In genomic region chr7:39896840-39897239, GRCh38 we compare ENCODE assay signal across 20 cellular contexts. TPM values are rescaled to one million over a fixed set of nuclear protein-coding genes. Genes with fewer than 3 reads are reported as not detected.
A peak's percentile ranks its signal among the peaks of the same experiment; 100 is the strongest.
DNase-seq lines count a peak whose midpoint lies in the region; ATAC-seq, FAIRE-seq and TF ChIP-seq lines count a peak whose summit lies in the region.
"Had no signal": no experiment of that assay in that cellular context is flagged by ENCODE, and none has a peak within 500 bp of the region (broad histone marks: within the 10 kb centered on the region; RNA-seq: fewer than 3 reads in every experiment).

No MANE protein-coding gene starts in this region.

- in situ Hi-C loops in GM23248 (cut with MboI): loop anchor here (10.0 kb wide), 1 partner anchor 158 kb away; no protein-coding TSS in a partner anchor

- H3K27ac ChIP-seq in A549 (no peak overlapping the region), GM23248 (no peak overlapping the region), WERI-Rb-1 (no peak overlapping the region), mesendoderm (ENCODE audit: low read depth, low read length) (no peak overlapping the region)
- H3K27ac ChIP-seq: KMS-11, neutrophil, sigmoid colon had no signal

- no peak overlapping the region for H2BK15ac ChIP-seq in mesendoderm (replicated peaks; ENCODE audit: low read depth)

- no peak for TF ChIP-seq CTCF in A549 (IDR thresholded peaks at IDR 0.05)
- no peak for TF ChIP-seq CTCF in WERI-Rb-1 (IDR thresholded peaks at IDR 0.05; ENCODE audit: low read depth, low read length)
- TF ChIP-seq CTCF in nephron progenitor cell (IDR thresholded peaks at IDR 0.05): no peak
- TF ChIP-seq CTCF in foreskin fibroblast (IDR thresholded peaks at IDR 0.05; ENCODE audit: low read depth, low read length): no peak

- H3K9ac ChIP-seq in GM23248 (no peak overlapping the region), mesendoderm (ENCODE audit: low read length) (no peak overlapping the region)
- H3K9ac ChIP-seq: KMS-11 had no signal

- H3K23ac ChIP-seq in mesendoderm (ENCODE audit: low read length): no peak overlapping the region

- peaks cover 37% of the 10 kb centered on the region for H3K27me3 ChIP-seq in GM23248 (replicated peaks; ENCODE audit: insufficient read depth)
- H3K27me3 ChIP-seq in WERI-Rb-1 (ENCODE audit: insufficient read depth, low read depth, severe bottlenecking): no peaks in the 10 kb centered on the region
- no peaks in the 10 kb centered on the region for H3K27me3 ChIP-seq in mesendoderm (ENCODE audit: insufficient read depth, low read length, poor library complexity)
- H3K27me3 ChIP-seq: sigmoid colon had no signal

- CTCF ChIA-PET in A549 (lab: Yijun Ruan, JAX): interaction anchor here (0.5 to 10.8 kb wide), 26 partner anchors 10 to 317 kb away, joined by 3 to 107 read pairs (median 8); partner anchors contain the start of gene MPLKIP

- H3K36me3 Mint-ChIP-seq in nephron progenitor cell (ENCODE audit: low read depth): no peaks in the 10 kb centered on the region

- no peaks in the 10 kb centered on the region for H3K79me1 ChIP-seq in mesendoderm (ENCODE audit: low read length)

- H3K18ac ChIP-seq in mesendoderm (ENCODE audit: low read length): no peak overlapping the region

- POLR2A ChIA-PET in A549 (lab: Yijun Ruan, JAX): interaction anchor here (1.0 to 1.3 kb wide), 2 partner anchors 53 to 238 kb away, joined by 3 to 6 read pairs; partner anchors contain the start of genes CDK13, MPLKIP and SUGCT

- H3K27me3 Mint-ChIP-seq in nephron progenitor cell (ENCODE audit: low read depth, poor library complexity): peaks cover 16% of the 10 kb centered on the region
- H3K27me3 Mint-ChIP-seq: progenitor cell of endocrine pancreas had no signal

- H3K36me3 ChIP-seq in GM23248 (ENCODE audit: low read depth) (no peaks in the 10 kb centered on the region), WERI-Rb-1 (no peaks in the 10 kb centered on the region), mesendoderm (ENCODE audit: control insufficient read depth, insufficient read depth, low read length) (no peaks in the 10 kb centered on the region)
- H3K36me3 ChIP-seq: neutrophil, sigmoid colon had no signal

- H3F3A ChIP-seq in GM23248 (ENCODE audit: insufficient read depth): no peaks in the 10 kb centered on the region

- no peak overlapping the region for H4K5ac ChIP-seq in mesendoderm (ENCODE audit: low read length)

- H3K9me3 ChIP-seq in A549: no peaks in the 10 kb centered on the region
- H3K9me3 ChIP-seq in GM23248 (ENCODE audit: low read depth): no peaks in the 10 kb centered on the region
- H3K9me3 ChIP-seq in WERI-Rb-1 (ENCODE audit: severe bottlenecking): no peaks in the 10 kb centered on the region
- H3K9me3 ChIP-seq: neutrophil, sigmoid colon had no signal

- no peaks in the 10 kb centered on the region for H3K9me3 Mint-ChIP-seq in nephron progenitor cell
- H3K9me3 Mint-ChIP-seq: activated T-helper 1 cell treated with anti-CD3 and anti-CD28 coated beads, Interleukin-12 subunit alpha, Interleukin-12 subunit beta, Interleukin-2, Interleukin-4 antibody, amounts not matched to agents 30 ng/mL and 10 ng/mL and 1 ng/mL, durations not matched to agents 14 hours and 24 hours and 36 hours; effector memory CD8-positive, alpha-beta T cell had no signal

- H3K4me1 Mint-ChIP-seq in nephron progenitor cell: peaks cover 9% of the 10 kb centered on the region

- DNase-seq in A549 (ENCODE audit: low read depth in 1 of 2, low spot score in 1 of 2) (no peak), GM23248 (no peak), WERI-Rb-1 (no peak), nephron progenitor cell (no peak), NCI-H82 treated with DMSO at 0.1 percent for 48 hours (lab: John Stamatoyannopoulos, UW; ENCODE audit: unreplicated experiment) (no peak), mesendoderm (no peak), foreskin fibroblast (no peak)
- DNase-seq in activated CD4-positive, alpha-beta T cell treated with anti-CD3 and anti-CD28 coated beads for 4 hours: no peak
- DNase-seq: cortex of kidney; kidney; MM.1S; NCI-H187 treated with DMSO at 0.1 percent for 48 hours; stimulated activated CD4-positive, alpha-beta T cell treated with anti-CD3 and anti-CD28 coated beads, Interleukin-4, amount 100 ng/mL, for 1 hour had no signal

- peak in 1 of 2 experiments; percentile 22; a peak in 1 of 6 replicates for ATAC-seq in A549
- ATAC-seq: effector memory CD8-positive, alpha-beta T cell had no signal

- H2BK120ac ChIP-seq in mesendoderm (ENCODE audit: low read depth, low read length): no peak overlapping the region

- no peak for FAIRE-seq in A549 (lab: Jason Lieb, UNC)
- FAIRE-seq: GM12891 had no signal

- TF ChIP-seq EP300 in A549 (IDR thresholded peaks at IDR 0.05): no peak

- no peak for TF ChIP-seq RAD21 in A549 (conservative IDR thresholded peaks at IDR 0.05 in 1 of 2, IDR thresholded peaks at IDR 0.05 in 1 of 2)

- H3K4me3 Mint-ChIP-seq in nephron progenitor cell: peak overlapping the region; percentile 29
- H3K4me3 Mint-ChIP-seq: activated T-helper 1 cell treated with anti-CD3 and anti-CD28 coated beads, Interleukin-12 subunit alpha, Interleukin-12 subunit beta, Interleukin-2, Interleukin-4 antibody, amounts not matched to agents 30 ng/mL and 10 ng/mL and 1 ng/mL, durations not matched to agents 14 hours and 24 hours and 36 hours had no signal

- no peak overlapping the region for H3K4ac ChIP-seq in mesendoderm (ENCODE audit: low read depth, low read length)

- peak overlapping the region; percentile 57; the same call in 1 of the 2 replicates for H2AFZ ChIP-seq in GM23248

- H4K20me1 ChIP-seq in GM23248 (ENCODE audit: insufficient read depth): no peaks in the 10 kb centered on the region

- H3K27ac Mint-ChIP-seq in nephron progenitor cell: no peak overlapping the region
- H3K27ac Mint-ChIP-seq: activated T-helper 1 cell treated with anti-CD3 and anti-CD28 coated beads, Interleukin-12 subunit alpha, Interleukin-12 subunit beta, Interleukin-2, Interleukin-4 antibody, amounts not matched to agents 30 ng/mL and 10 ng/mL and 1 ng/mL, durations not matched to agents 14 hours and 24 hours and 36 hours; effector memory CD8-positive, alpha-beta T cell; progenitor cell of endocrine pancreas had no signal

- no peak overlapping the region for H2AK5ac ChIP-seq in mesendoderm (ENCODE audit: low read length)

- H3K4me2 ChIP-seq in A549: peak overlapping the region; percentile 74
- H3K4me2 ChIP-seq in GM23248 (ENCODE audit: unreplicated experiment): no peak overlapping the region
- no peak overlapping the region for H3K4me2 ChIP-seq in mesendoderm (ENCODE audit: low read length)
- H3K4me2 ChIP-seq: KMS-11 had no signal

- H3K4me3 ChIP-seq in A549: 0 out of 3 replicates have a peak overlapping the region, but pooled peaks have one; percentile 26
- no peak overlapping the region for H3K4me3 ChIP-seq in GM23248
- H3K4me3 ChIP-seq in WERI-Rb-1 (ENCODE audit: low read depth, low read length): peak overlapping the region; percentile 30; the same call in 1 of the 2 replicates
- no peak overlapping the region for H3K4me3 ChIP-seq in mesendoderm (ENCODE audit: low read length)
- no peak overlapping the region for H3K4me3 ChIP-seq in foreskin fibroblast (ENCODE audit: low read depth in 1 of 2, low read length in 2 of 2)
- H3K4me3 ChIP-seq: sigmoid colon had no signal

- no peak overlapping the region for H2BK5ac ChIP-seq in mesendoderm (ENCODE audit: low read length)

- no peak for TF ChIP-seq POLR2A in A549 (IDR thresholded peaks at IDR 0.05; ENCODE audit: low read length)

- H4K8ac ChIP-seq in mesendoderm (ENCODE audit: low read depth, low read length): no peak overlapping the region

- H3K4me1 ChIP-seq in A549 (peaks cover 3% of the 10 kb centered on the region; the same call in 1 of the 3 replicates), GM23248 (ENCODE audit: insufficient read depth) (no peaks in the 10 kb centered on the region), mesendoderm (ENCODE audit: control insufficient read depth, low read depth, low read length) (no peaks in the 10 kb centered on the region)
- H3K4me1 ChIP-seq: sigmoid colon had no signal

- H3K9me2 ChIP-seq in GM23248 (ENCODE audit: insufficient read depth): no peaks in the 10 kb centered on the region

- 54% methylated on average over 9 of the region's 9 CpGs for WGBS in A549 (ENCODE audit: missing lambda C conversion rate)
- 76 to 81% methylated on average over 9 of the region's 9 CpGs for WGBS in GM23248 (ENCODE audit: low coverage in 1 of 2, low lambda C conversion rate in 2 of 2, missing lambda C conversion rate in 2 of 2), 2 experiments
- no CpG with 5 or more reads among the region's 9 CpGs for WGBS in mesendoderm (ENCODE audit: extremely low coverage, insufficient coverage, low lambda C conversion rate)

- H3K79me2 ChIP-seq in GM23248 (ENCODE audit: insufficient read depth) (no peaks in the 10 kb centered on the region), mesendoderm (ENCODE audit: control insufficient read depth, insufficient read depth, low read length) (no peaks in the 10 kb centered on the region)

- H3K56ac ChIP-seq in mesendoderm (ENCODE audit: low read length): no peak overlapping the region

TF ChIP-seq in A549, 52 proteins besides CTCF, POLR2A, EP300 and RAD21 (continues in another document):
- TF ChIP-seq USF2 (IDR thresholded peaks at IDR 0.05) (no peak), MAX (IDR thresholded peaks at IDR 0.05) (no peak)

RNA-seq across cellular contexts. Expression of gene CDK13, which starts 53.2 kb away (rescaled TPM):
- polyA plus RNA-seq in A549 (2011; rRNA removed) (39.6 and 46.5 TPM in 2 replicates), A549 (2017; fragmentation: RNase III; extraction: RNeasy Plus Mini Kit Qiagen cat#74134 plus additional on column Dnase treatment) (17.7 to 18.2 TPM (median 17.9 TPM) in 3 replicates), GM23248 (2016; fragmentation: Nextera tagmentation; extraction: Ambion mirVana) (11.0 and 13.3 TPM in 2 replicates)
- 9.4 and 11.0 TPM in 2 replicates for polyA plus RNA-seq in A549 (2012; cell fraction: cytosol; rRNA removed)
- 16.7 and 16.9 TPM in 2 replicates for polyA plus RNA-seq in A549 (2012; cell fraction: nucleus; rRNA removed)
- polyA minus RNA-seq in A549 (2011; rRNA and poly(A)+ RNA removed): 47.5 and 61.1 TPM in 2 replicates
- total RNA-seq in GM23248 (2014; rRNA removed; shearing (Covaris generic)): 41.4 and 52.9 TPM in 2 replicates
- 24.9 TPM for polyA plus RNA-seq in mesendoderm (2013, experiment 1 of 2)
- polyA plus RNA-seq in mesendoderm (2013, experiment 2 of 2): 24.3 TPM

Comparison
In these comparisons a context has a peak if more than half of its experiments do, and no peak if none do; other contexts are left out.
1. H3K4me3 ChIP-seq: peak in A549 (single experiment) and WERI-Rb-1 (single experiment); none in GM23248 (single experiment), mesendoderm (single experiment) and foreskin fibroblast (0 of 2).